8 cellular contexts compared by ENCODE assay signal in genomic region chr11:92879086-92879485, GRCh38.
"Had no signal": no experiment of that assay in that cellular context is flagged by ENCODE, and none has a peak within 500 bp of the region (broad histone marks: within the 10 kb centered on the region; RNA-seq: fewer than 3 reads in every experiment).

No MANE protein-coding gene starts in this region.

- ATAC-seq: HepG2 had no signal

- H2AFZ ChIP-seq: GM23248 had no signal

- H3K9ac ChIP-seq: GM23248 had no signal

- H3K4me3 ChIP-seq: GM23248 had no signal

- FAIRE-seq: H1, H54, HepG2 had no signal

- DNase-seq: GM23248, H9, HCEC 1CT, KBM-7 had no signal

- H3K27ac ChIP-seq: GM23248, HL-60 had no signal
